8 cellular contexts compared by ENCODE assay signal in the genomic region with DNA sequence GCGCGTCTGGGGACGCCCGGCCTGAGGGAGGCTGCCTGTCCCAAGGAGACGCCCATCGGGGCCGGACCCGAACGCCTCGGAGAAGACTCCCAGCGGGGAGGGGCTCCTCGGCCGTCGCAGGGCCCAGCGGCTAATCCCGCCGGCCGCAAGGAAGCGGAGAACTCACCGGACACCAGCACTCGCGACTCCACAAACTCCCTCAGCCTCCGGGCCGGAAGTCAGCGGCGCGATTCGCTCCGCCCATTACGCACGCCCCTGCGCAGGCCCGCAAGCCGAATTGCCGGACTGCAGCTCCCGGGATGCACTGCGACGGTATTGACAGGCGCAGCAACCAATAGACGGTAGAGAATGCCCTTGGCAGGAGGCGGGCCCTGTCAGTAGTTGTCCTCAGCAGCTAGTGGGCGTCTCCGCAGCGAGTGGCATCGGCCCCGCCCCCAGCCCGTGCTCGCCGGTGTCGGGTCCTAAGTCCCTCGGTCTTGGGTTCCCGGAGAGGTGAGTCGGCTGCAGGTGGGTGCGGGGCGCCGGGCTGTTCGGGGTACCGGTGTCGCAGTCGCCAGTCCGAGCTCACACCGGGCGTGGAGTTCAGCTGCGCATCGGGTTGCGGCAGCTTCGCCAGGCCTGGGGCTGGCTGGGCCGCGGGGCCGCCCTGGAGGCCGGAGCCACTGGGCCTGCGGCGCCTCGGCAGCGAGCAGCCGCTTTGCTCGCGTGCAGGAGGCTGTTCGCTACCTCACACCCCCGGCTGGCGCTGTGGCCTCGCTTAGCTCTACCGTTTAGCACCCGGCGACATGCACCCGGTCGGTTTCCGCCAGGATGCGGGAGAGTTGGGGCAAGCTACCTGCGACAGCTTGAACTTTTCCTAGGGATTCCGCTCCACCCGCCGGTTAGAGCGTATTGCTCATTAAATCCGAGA. TPM values are rescaled to one million over a fixed set of nuclear protein-coding genes. Genes with fewer than 3 reads are reported as not detected.
DNase-seq lines count a peak whose midpoint lies in the region; TF ChIP-seq lines count a peak whose summit lies in the region.

A gene (plus strand): TSS at position 437 of the 910 bp plus-strand sequence. CDS start 790 bp downstream, outside the sequence.
A gene (minus strand): TSS at position 226 of the 910 bp plus-strand sequence. CDS start 3,447 bp downstream, outside the sequence.

- H3K9me3 Mint-ChIP-seq in HFFc6 = peaks cover 36% of the 10 kb centered on the region
- H3K9me3 Mint-ChIP-seq in activated naive CD4-positive, alpha-beta T cell treated with anti-CD3 and anti-CD28 coated beads, Interleukin-2, amount 10 ng/mL, durations not matched to agents 7 days and 5 days = peaks cover 60% of the 10 kb centered on the region

- no peak for TF ChIP-seq CTCF in GM06990 (IDR thresholded peaks at IDR 0.05; ENCODE audit: insufficient read depth, low read length, poor library complexity, severe bottlenecking)
- no peak for TF ChIP-seq CTCF in HFFc6 (IDR thresholded peaks at IDR 0.05)
- no peak for TF ChIP-seq CTCF in NB4 (IDR thresholded peaks at IDR 0.05; ENCODE audit: low read depth, low read length)

- H3K27ac Mint-ChIP-seq in HFFc6 = peak within 1 kb of the TSS; percentile 81
- H3K27ac Mint-ChIP-seq in activated naive CD4-positive, alpha-beta T cell treated with anti-CD3 and anti-CD28 coated beads, Interleukin-2, amount 10 ng/mL, durations not matched to agents 7 days and 5 days = peak within 1 kb of the TSS; percentile 91

- H3K27ac ChIP-seq in SK-N-MC (no peak within 1 kb of the TSS; the same call in 1 of the 2 replicates), temporal lobe (ENCODE audit: low read depth, low read length) (peak within 1 kb of the TSS; percentile 39)

- H3K4me3 Mint-ChIP-seq in HFFc6 = peak within 1 kb of the TSS; percentile 91
- peak within 1 kb of the TSS; percentile 89 for H3K4me3 Mint-ChIP-seq in activated naive CD4-positive, alpha-beta T cell treated with anti-CD3 and anti-CD28 coated beads, Interleukin-2, amount 10 ng/mL, durations not matched to agents 7 days and 5 days

- H3K36me3 Mint-ChIP-seq in HFFc6 (ENCODE audit: low read depth) = peaks cover 61% of the 10 kb centered on the region
- peaks cover 75% of the 10 kb centered on the region for H3K36me3 Mint-ChIP-seq in activated naive CD4-positive, alpha-beta T cell treated with anti-CD3 and anti-CD28 coated beads, Interleukin-2, amount 10 ng/mL, durations not matched to agents 7 days and 5 days

- H3K27me3 Mint-ChIP-seq in HFFc6 (ENCODE audit: insufficient read depth) = no peaks in the 10 kb centered on the region
- no peaks in the 10 kb centered on the region for H3K27me3 Mint-ChIP-seq in activated naive CD4-positive, alpha-beta T cell treated with anti-CD3 and anti-CD28 coated beads, Interleukin-2, amount 10 ng/mL, durations not matched to agents 7 days and 5 days

- H3K36me3 ChIP-seq in GM06990 (ENCODE audit: control insufficient read depth, insufficient read depth, low read length) = peaks cover 16% of the 10 kb centered on the region
- peaks cover 62% of the 10 kb centered on the region for H3K36me3 ChIP-seq in SK-N-MC (ENCODE audit: insufficient read depth, low read length)

- H3K4me1 Mint-ChIP-seq in HFFc6 (ENCODE audit: low read depth) = peaks cover 9% of the 10 kb centered on the region
- peaks cover 43% of the 10 kb centered on the region for H3K4me1 Mint-ChIP-seq in activated naive CD4-positive, alpha-beta T cell treated with anti-CD3 and anti-CD28 coated beads, Interleukin-2, amount 10 ng/mL, durations not matched to agents 7 days and 5 days

- H3K27me3 ChIP-seq in GM06990 (replicated peaks; ENCODE audit: control insufficient read depth, insufficient read depth, low read length) = no peaks in the 10 kb centered on the region; the same call in 1 of the 2 replicates

- peaks cover 3% of the 10 kb centered on the region for H3K9me3 ChIP-seq in SK-N-MC (ENCODE audit: low read depth, low read length)

- H3K4me3 ChIP-seq in GM06990 (replicated peaks; ENCODE audit: low read depth, low read length) (peak within 1 kb of the TSS; percentile 72), NB4 (ENCODE audit: low read depth, low read length) (peak within 1 kb of the TSS; percentile 97), SK-N-MC (peak within 1 kb of the TSS; percentile 96)

- DNase-seq in GM06990 (ENCODE audit: extremely low read depth, insufficient read length) (peak; percentile 100), HFFc6 (peak; percentile 99), NB4 (ENCODE audit: low read depth) (peak; percentile 99), SK-N-MC (ENCODE audit: low read depth, low spot score) (peak; percentile 96), globus pallidus (ENCODE audit: low spot score) (peak; percentile 99), occipital lobe (lab: John Stamatoyannopoulos, UW) (peak; percentile 99)
- DNase-seq in activated naive CD4-positive, alpha-beta T cell treated with anti-CD3 and anti-CD28 coated beads, Interleukin-2, amount 10 ng/mL, durations not matched to agents 7 days and 5 days = peak; percentile 99

- CTCF ChIA-PET in activated naive CD4-positive, alpha-beta T cell treated with anti-CD3 and anti-CD28 coated beads, Interleukin-2, amount 10 ng/mL, durations not matched to agents 7 days and 5 days (lab: Charles Lee) = interaction anchor here (1.8 kb wide), 1 partner anchor 56 kb away, joined by 3 read pairs; no protein-coding TSS in a partner anchor

- peak within 1 kb of the TSS; percentile 95 for H3K9ac ChIP-seq in SK-N-MC (ENCODE audit: insufficient read length)

- TF ChIP-seq POLR2A in NB4 (IDR thresholded peaks at IDR 0.05; ENCODE audit: extremely low read depth, insufficient read length) = peak; percentile 77

RNA-seq across cellular contexts. Expression of the first gene that starts in this region (rescaled TPM):
- 10 to 100 TPM in 3 of 6 experiments, 1 to 10 TPM in 3; 8.6 to 10.7 (median 10.1) TPM for total RNA-seq in HFFc6 (2021; fragmentation: NEBNext Ultra II Directional; extraction: Animal tissue kit (Norgen Biotek cat#: 25700))
- total RNA-seq in occipital lobe = 8.0 TPM
- 7.4 TPM for total RNA-seq in temporal lobe

RNA-seq across cellular contexts. Expression of the second gene that starts in this region (rescaled TPM):
- total RNA-seq in HFFc6 (2021; fragmentation: NEBNext Ultra II Directional; extraction: Animal tissue kit (Norgen Biotek cat#: 25700)) = 10 to 100 TPM in 3 of 6 experiments, 1 to 10 TPM in 3; 8.3 to 11.1 (median 10.3) TPM
- 10.5 TPM for total RNA-seq in occipital lobe
- total RNA-seq in temporal lobe = 9.6 TPM
